Comparison of ENCODE assay signal across 8 cellular contexts in the genomic region with DNA sequence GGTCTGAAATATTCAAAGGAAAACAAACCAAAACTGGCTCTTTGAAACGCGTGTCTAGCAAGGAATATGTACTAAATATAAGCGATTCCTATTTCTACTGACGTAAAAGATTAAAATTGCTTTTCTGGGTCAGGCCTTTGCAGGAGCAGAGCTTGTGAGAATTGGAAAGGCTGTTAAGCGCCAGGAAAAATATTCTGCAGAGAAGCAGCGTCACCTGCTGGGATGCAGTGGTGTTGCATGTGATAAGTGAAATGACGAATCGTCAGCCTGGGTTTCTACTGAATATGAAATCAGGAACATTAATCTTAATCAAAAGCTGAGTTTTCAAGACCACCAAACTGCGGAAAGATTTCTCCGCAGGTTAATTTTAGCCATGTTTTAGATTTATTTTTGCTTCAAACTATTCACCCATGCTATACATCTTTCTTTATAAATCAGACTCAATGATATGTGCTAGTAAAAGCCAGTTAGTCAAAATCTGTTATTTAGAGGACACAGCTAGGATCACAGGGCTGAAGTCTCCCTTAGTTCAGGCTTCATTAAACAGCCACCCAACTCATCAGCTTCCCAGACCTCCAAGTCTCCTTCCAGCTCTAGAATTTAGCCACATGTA.
A peak's percentile ranks its signal among the peaks of the same experiment; 100 is the strongest.
DNase-seq lines count a peak whose midpoint lies in the region; ATAC-seq and TF ChIP-seq lines count a peak whose summit lies in the region.

No MANE protein-coding gene starts in this region.

- no peaks in the 10 kb centered on the region for H3K4me1 ChIP-seq in colonic mucosa
- peaks cover 0 to 7% (median 2%) of the 10 kb centered on the region in 4 donors for H3K4me1 ChIP-seq in liver (ENCODE audit: control insufficient read depth in 4 of 4, insufficient read depth in 4 of 4, low read length in 3 of 4)

- no peaks in the 10 kb centered on the region for H3K4me1 Mint-ChIP-seq in Calu3 (ENCODE audit: low read depth, unreplicated experiment)

- ATAC-seq in GM21825 (IDR thresholded peaks at IDR 0.05; ENCODE audit: unreplicated experiment), result no peak

- DNase-seq in Calu3 (peak; percentile 55), H7 (peak; percentile 39), NCI-H1694 (lab: John Stamatoyannopoulos, UW) (peak; percentile 57), colonic mucosa (peak; percentile 41)
- peak in 2 of 3 donors; percentile 10 to 28 for DNase-seq in stimulated activated CD4-positive, alpha-beta T cell treated with anti-CD3 and anti-CD28 coated beads, TNF-alpha, amount 100 ng/mL, for 48 hours (ENCODE audit: low read depth in 3 of 3)

- intact Hi-C loops in Calu3 (cut with micrococcal nuclease; ENCODE audit: unreplicated experiment), result loop anchor here (1.0 to 5.0 kb wide), 3 partner anchors 59 to 725 kb away; no protein-coding TSS in a partner anchor
- intact Hi-C loops in colonic mucosa (cut with DNase I), result loop anchor here (5.0 to 10.0 kb wide), 3 partner anchors 238 to 725 kb away; no protein-coding TSS in a partner anchor

- WGBS in liver, result 7% methylated on average over 10 of the region's 10 CpGs

- TF ChIP-seq CTCF in Calu3 (IDR thresholded peaks at IDR 0.05; ENCODE audit: unreplicated experiment) (peak; percentile 64), VCaP (conservative IDR thresholded peaks at IDR 0.05) (peak; percentile 87), colonic mucosa (IDR thresholded peaks at IDR 0.05) (peak; percentile 97), liver (IDR thresholded peaks at IDR 0.05; ENCODE audit: low read depth, low read length, missing input control) (peak; percentile 99)

- no peak overlapping the region for H3K4me3 ChIP-seq in H7 (ENCODE audit: insufficient read depth, low read depth, low read length)
- no peak overlapping the region for H3K4me3 ChIP-seq in colonic mucosa
- no peak overlapping the region for H3K4me3 ChIP-seq in liver (ENCODE audit: low read depth in 1 of 3, low read length in 3 of 3)

- CTCF ChIA-PET in Calu3 (lab: Charles Lee), result interaction anchor here (0.6 to 1.6 kb wide), 7 partner anchors 56 to 773 kb away, joined by 3 to 7 read pairs (median 5); no protein-coding TSS in a partner anchor

- no peak overlapping the region for H3K4me3 Mint-ChIP-seq in Calu3 (ENCODE audit: low read depth, unreplicated experiment)

- no peaks in the 10 kb centered on the region for H3K9me3 Mint-ChIP-seq in Calu3 (ENCODE audit: low read depth, unreplicated experiment)

- peak; percentile 100 for TF ChIP-seq RAD21 in liver (IDR thresholded peaks at IDR 0.05)

- H3K36me3 ChIP-seq in H7 (replicated peaks; ENCODE audit: control insufficient read depth, insufficient read depth, low read length), result no peaks in the 10 kb centered on the region
- no peaks in the 10 kb centered on the region for H3K36me3 ChIP-seq in colonic mucosa
- no peaks in the 10 kb centered on the region for H3K36me3 ChIP-seq in liver (ENCODE audit: control insufficient read depth in 4 of 4, insufficient read depth in 3 of 4, low read depth in 1 of 4, low read length in 3 of 4)

- H3K9me3 ChIP-seq in colonic mucosa, result no peaks in the 10 kb centered on the region
- H3K9me3 ChIP-seq in liver (ENCODE audit: control insufficient read depth in 4 of 4, low read length in 3 of 4), result no peaks in the 10 kb centered on the region

- no peaks in the 10 kb centered on the region for H3K27me3 Mint-ChIP-seq in Calu3 (ENCODE audit: unreplicated experiment)

- H3K27ac Mint-ChIP-seq in Calu3 (ENCODE audit: unreplicated experiment), result no peak overlapping the region

- H3K9ac ChIP-seq in colonic mucosa (ENCODE audit: low read depth in 2 of 2, low read length in 2 of 2) (no peak overlapping the region), liver (ENCODE audit: low read depth in 1 of 2, low read length in 2 of 2) (no peak overlapping the region)

- BruUV-seq in Calu3 (replicated peaks; lab: Mats Ljungman, UMichigan), result no TSS peak

- no peaks in the 10 kb centered on the region for H3K36me3 Mint-ChIP-seq in Calu3 (ENCODE audit: insufficient read depth, unreplicated experiment)

- no peak overlapping the region for H3K27ac ChIP-seq in VCaP
- no peak overlapping the region for H3K27ac ChIP-seq in colonic mucosa
- no peak overlapping the region for H3K27ac ChIP-seq in liver (ENCODE audit: low read depth in 1 of 2, low read length in 2 of 2)

- H3K27me3 ChIP-seq in H7 (ENCODE audit: control insufficient read depth, insufficient read depth, low read length) (no peaks in the 10 kb centered on the region), colonic mucosa (no peaks in the 10 kb centered on the region), liver (ENCODE audit: control insufficient read depth in 4 of 4, insufficient read depth in 4 of 4, low read length in 3 of 4) (no peaks in the 10 kb centered on the region)

TF ChIP-seq in liver, 16 proteins besides CTCF, POLR2A, EP300 and RAD21:
- no peak for TF ChIP-seq NR2F2 (IDR thresholded peaks at IDR 0.05)
- TF ChIP-seq RXRA (IDR thresholded peaks at IDR 0.05), result peak in 1 of 2 donors; percentile 16
- TF ChIP-seq HNF4A (conservative IDR thresholded peaks at IDR 0.05), result peak in 1 of 2 donors; percentile 5
